In the genomic region with DNA sequence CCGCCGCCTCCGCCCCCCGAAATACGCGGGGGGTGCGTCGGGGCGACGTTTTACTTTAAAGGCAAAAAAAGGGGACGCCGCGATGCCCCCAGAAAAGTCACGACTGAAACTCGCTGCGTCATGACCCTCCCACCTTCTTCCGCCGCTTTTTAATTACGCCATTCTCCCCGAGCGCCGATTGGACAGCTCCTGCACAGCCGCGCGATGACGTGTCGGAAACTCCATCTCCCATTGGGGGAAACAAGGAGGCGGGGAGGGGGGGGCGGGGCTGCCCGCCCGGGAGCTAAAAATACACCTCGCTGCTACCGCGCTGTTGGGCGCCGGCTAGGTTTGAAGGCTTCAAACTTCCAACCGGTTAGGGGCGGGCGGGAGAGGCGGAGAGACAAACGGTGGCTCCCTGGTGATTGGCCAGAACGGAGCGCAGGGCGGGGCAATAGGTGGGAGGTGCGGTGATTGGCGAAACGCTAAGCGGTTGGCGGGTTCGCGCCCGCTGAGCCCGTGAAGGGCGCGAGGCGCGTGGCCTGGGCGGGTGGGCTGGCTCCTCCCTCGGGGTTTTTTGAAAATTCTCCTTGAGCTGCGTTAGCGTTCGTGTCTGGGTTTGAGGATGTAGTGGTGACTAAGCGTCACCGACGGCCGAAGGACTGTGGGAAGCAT, we compare ENCODE assay signal across 8 cellular contexts. TPM values are rescaled to one million over a fixed set of nuclear protein-coding genes. Genes with fewer than 3 reads are reported as not detected.
DNase-seq lines count a peak whose midpoint lies in the region; ATAC-seq and TF ChIP-seq lines count a peak whose summit lies in the region.

A gene with protein sequence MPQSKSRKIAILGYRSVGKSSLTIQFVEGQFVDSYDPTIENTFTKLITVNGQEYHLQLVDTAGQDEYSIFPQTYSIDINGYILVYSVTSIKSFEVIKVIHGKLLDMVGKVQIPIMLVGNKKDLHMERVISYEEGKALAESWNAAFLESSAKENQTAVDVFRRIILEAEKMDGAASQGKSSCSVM (minus strand): TSS at position 131 of the 654 bp plus-strand sequence. CDS start 384 bp downstream, outside the sequence.

- peak within 1 kb of the TSS; percentile 94 for H3K4me3 ChIP-seq in BE2C (ENCODE audit: low read depth, low read length)

- TF ChIP-seq CTCF in BE2C (IDR thresholded peaks at IDR 0.05; ENCODE audit: low read depth, low read length), result no peak

- CTCF ChIA-PET in activated CD4-positive, alpha-beta T cell treated with anti-CD3 and anti-CD28 coated beads, Interleukin-2, amount 10 ng/mL, durations not matched to agents 7 days and 5 days (lab: Charles Lee), result interaction anchor here (0.9 to 1.3 kb wide), 6 partner anchors 9 to 263 kb away, joined by 3 to 7 read pairs (median 3); no protein-coding TSS in a partner anchor

- H3K4me3 Mint-ChIP-seq in activated CD4-positive, alpha-beta T cell treated with anti-CD3 and anti-CD28 coated beads, Interleukin-2, amount 10 ng/mL, durations not matched to agents 7 days and 5 days, result peak within 1 kb of the TSS; percentile 91

- H3K9me3 ChIP-seq in BE2C, result peaks cover 7% of the 10 kb centered on the region; the same call in 1 of the 2 replicates

- peak; percentile 98 for DNase-seq in BE2C
- peak; percentile 98 for DNase-seq in NCI-H526 treated with DMSO at 0.1 percent for 48 hours (lab: John Stamatoyannopoulos, UW)
- peak; percentile 99 for DNase-seq in activated CD4-positive, alpha-beta T cell treated with anti-CD3 and anti-CD28 coated beads, Interleukin-2, amount 10 ng/mL, durations not matched to agents 7 days and 5 days
- DNase-seq in cortex of kidney (lab: John Stamatoyannopoulos, UW), result peak; percentile 91
- peak; percentile 100 for DNase-seq in left kidney (ENCODE audit: low read depth, low spot score)
- DNase-seq in stimulated activated CD4-positive, alpha-beta T cell treated with anti-CD3 and anti-CD28 coated beads, Interleukin-2, amount 100 ng/mL, for 24 hours, result peak; percentile 98 to 99

- POLR2A ChIA-PET in activated CD4-positive, alpha-beta T cell treated with anti-CD3 and anti-CD28 coated beads, Interleukin-2, amount 10 ng/mL, durations not matched to agents 7 days and 5 days (lab: Charles Lee), result interaction anchor here (0.6 to 1.2 kb wide), 2 partner anchors 47 to 113 kb away, joined by 4 to 10 read pairs; no protein-coding TSS in a partner anchor

- H3K9me3 Mint-ChIP-seq in activated CD4-positive, alpha-beta T cell treated with anti-CD3 and anti-CD28 coated beads, Interleukin-2, amount 10 ng/mL, durations not matched to agents 7 days and 5 days, result no peaks in the 10 kb centered on the region

- H3K27me3 ChIP-seq in BE2C, result no peaks in the 10 kb centered on the region

- H3K36me3 Mint-ChIP-seq in activated CD4-positive, alpha-beta T cell treated with anti-CD3 and anti-CD28 coated beads, Interleukin-2, amount 10 ng/mL, durations not matched to agents 7 days and 5 days (ENCODE audit: low read depth), result peaks cover 19% of the 10 kb centered on the region

- peak; percentile 82 for ATAC-seq in GM19324 (IDR thresholded peaks at IDR 0.05; ENCODE audit: low FRiP score, unreplicated experiment)
- peak; percentile 55 for ATAC-seq in HG03469 (IDR thresholded peaks at IDR 0.05; ENCODE audit: unreplicated experiment)

- H3K36me3 ChIP-seq in BE2C, result peaks cover 5% of the 10 kb centered on the region

- H3K27me3 Mint-ChIP-seq in activated CD4-positive, alpha-beta T cell treated with anti-CD3 and anti-CD28 coated beads, Interleukin-2, amount 10 ng/mL, durations not matched to agents 7 days and 5 days, result peaks cover 7% of the 10 kb centered on the region

- no peaks in the 10 kb centered on the region for H3K4me1 ChIP-seq in BE2C

- H3K4me1 Mint-ChIP-seq in activated CD4-positive, alpha-beta T cell treated with anti-CD3 and anti-CD28 coated beads, Interleukin-2, amount 10 ng/mL, durations not matched to agents 7 days and 5 days, result peaks cover 40% of the 10 kb centered on the region

- peak within 1 kb of the TSS; percentile 99 for H3K27ac Mint-ChIP-seq in activated CD4-positive, alpha-beta T cell treated with anti-CD3 and anti-CD28 coated beads, Interleukin-2, amount 10 ng/mL, durations not matched to agents 7 days and 5 days

RNA-seq across cellular contexts. Expression of the gene that starts here (rescaled TPM):
- 88.3 TPM for polyA plus RNA-seq in BE2C (2012; ENCODE audit: insufficient read depth, insufficient read length, low read depth)
- total RNA-seq in activated CD4-positive, alpha-beta T cell treated with anti-CD3 and anti-CD28 coated beads, Interleukin-2, amount 10 ng/mL, durations not matched to agents 7 days and 5 days, result 10 to 100 TPM; 86.8 to 90.7 TPM

Comparison
In these comparisons a context has a peak if more than half of its experiments do, and no peak if none do; other contexts are left out.
1. Peak in every context shown above with its lines: DNase-seq, ATAC-seq and H3K4me3 ChIP-seq.